In genomic region chr21:37435120-37435519, GRCh38 we compare ENCODE assay signal across 8 cellular contexts.
DNase-seq lines count a peak whose midpoint lies in the region; ATAC-seq lines count a peak whose summit lies in the region.

No MANE protein-coding gene starts in this region.

- H3K9me3 ChIP-seq in SJCRH30 (replicated peaks), result no peaks in the 10 kb centered on the region

- H3K27me3 Mint-ChIP-seq in immature natural killer cell (ENCODE audit: low read depth in 3 of 3), result peaks cover 0 to 5% (median 0%) of the 10 kb centered on the region in 3 donors

- H3K27me3 ChIP-seq in SJCRH30, result no peaks in the 10 kb centered on the region

- in situ Hi-C loops in G401 (cut with HindIII; ENCODE audit: low sequenced_read_pairs), result no loop called here

- H3K36me3 Mint-ChIP-seq in immature natural killer cell, result no peaks in the 10 kb centered on the region

- peak; percentile 99 for DNase-seq in G401 (ENCODE audit: low spot score)
- DNase-seq in LHCN-M2 (ENCODE audit: low read depth), result peak; percentile 89
- peak; percentile 89 to 98 for DNase-seq in SJCRH30
- DNase-seq in central memory CD4-positive, alpha-beta T cell, result peak; percentile 71
- DNase-seq in immature natural killer cell, result peak; percentile 84 to 87 (median 84)
- peak; percentile 8 to 20 for DNase-seq in stimulated activated CD8-positive, alpha-beta memory T cell treated with anti-CD3 and anti-CD28 coated beads, Interleukin-7, amount 100 ng/mL, for 48 hours (ENCODE audit: extremely low read depth in 1 of 2, low read depth in 1 of 2)
- no peak for DNase-seq in SKM-1 (lab: John Stamatoyannopoulos, UW; ENCODE audit: unreplicated experiment)

- peaks cover 34 to 41% of the 10 kb centered on the region in 2 donors for H3K4me1 Mint-ChIP-seq in immature natural killer cell

- H3K27ac Mint-ChIP-seq in immature natural killer cell, result no peak overlapping the region

- peak overlapping the region; percentile 5 for H3K27ac ChIP-seq in SJCRH30

- no peak overlapping the region for H3K4me3 Mint-ChIP-seq in immature natural killer cell

- peaks cover 17% of the 10 kb centered on the region for H3K4me1 ChIP-seq in SJCRH30

- H3K4me3 ChIP-seq in SJCRH30, result no peak overlapping the region

- peaks cover 4% of the 10 kb centered on the region; the same call in 1 of the 2 replicates for H3K36me3 ChIP-seq in SJCRH30

- ATAC-seq in HG02870 (IDR thresholded peaks at IDR 0.05; ENCODE audit: unreplicated experiment), result no peak

- no peaks in the 10 kb centered on the region for H3K9me3 Mint-ChIP-seq in immature natural killer cell
